In the genomic region with DNA sequence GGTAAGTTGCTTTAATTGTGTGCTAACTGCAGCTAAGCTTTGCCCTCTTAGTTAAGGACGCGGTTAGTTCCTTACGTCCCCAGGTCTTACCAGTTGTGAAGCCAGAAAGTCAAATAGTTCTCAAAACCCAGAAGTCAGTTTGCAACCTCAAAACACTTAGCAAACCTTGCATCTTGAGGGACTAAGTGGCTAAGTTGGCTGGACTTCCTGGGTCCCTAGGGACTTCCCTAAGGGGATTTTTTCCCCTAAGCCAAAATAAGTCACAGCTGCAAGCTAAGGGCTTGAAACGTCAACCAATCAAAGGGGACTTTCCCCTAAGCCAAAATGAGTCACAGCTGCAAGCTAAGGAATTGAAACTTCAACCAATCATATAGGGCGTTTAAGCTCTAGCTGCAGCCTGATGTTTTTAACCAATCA, we compare ENCODE assay signal across 12 cellular contexts. TPM values are rescaled to one million over a fixed set of nuclear protein-coding genes. Genes with fewer than 3 reads are reported as not detected.
A peak's percentile ranks its signal among the peaks of the same experiment; 100 is the strongest.
DNase-seq lines count a peak whose midpoint lies in the region; ATAC-seq and TF ChIP-seq lines count a peak whose summit lies in the region.
"Had no signal": no experiment of that assay in that cellular context is flagged by ENCODE, and none has a peak within 500 bp of the region (broad histone marks: within the 10 kb centered on the region; RNA-seq: fewer than 3 reads in every experiment).

No MANE protein-coding gene starts in this region.

- CTCF ChIA-PET in activated CD4-positive, alpha-beta memory T cell treated with anti-CD3 and anti-CD28 coated beads for 36 hours (lab: Charles Lee), result interaction anchor here (0.6 kb wide), 1 partner anchor 9 kb away, joined by 4 read pairs; no protein-coding TSS in a partner anchor

- peaks cover 3% of the 10 kb centered on the region for H3K9me3 Mint-ChIP-seq in natural killer cell treated with Interleukin-12 subunit alpha and Interleukin-12 subunit beta and Interleukin-15 and Interleukin-18, amount 100 ng/mL, for 72 hours
- H3K9me3 Mint-ChIP-seq in natural killer cell, result no peaks in the 10 kb centered on the region
- H3K9me3 Mint-ChIP-seq in activated CD4-positive, alpha-beta memory T cell treated with anti-CD3 and anti-CD28 coated beads for 36 hours, result peaks cover 2% of the 10 kb centered on the region
- H3K9me3 Mint-ChIP-seq: dendritic cell treated with granulocyte-macrophage colony-stimulating factor and Interleukin-4, amounts not matched to agents 40 ng/mL and 50 ng/mL, for 4 days had no signal

- H3K27ac Mint-ChIP-seq in natural killer cell treated with Interleukin-12 subunit alpha and Interleukin-12 subunit beta and Interleukin-15 and Interleukin-18, amount 100 ng/mL, for 72 hours, result peak overlapping the region in 1 of 2 donors; percentile 15
- H3K27ac Mint-ChIP-seq in natural killer cell, result no peak overlapping the region
- no peak overlapping the region for H3K27ac Mint-ChIP-seq in activated CD4-positive, alpha-beta memory T cell treated with anti-CD3 and anti-CD28 coated beads for 36 hours
- H3K27ac Mint-ChIP-seq: CD4-positive, alpha-beta memory T cell; dendritic cell treated with granulocyte-macrophage colony-stimulating factor and Interleukin-4, amounts not matched to agents 40 ng/mL and 50 ng/mL, for 4 days had no signal

- H3K36me3 Mint-ChIP-seq in natural killer cell treated with Interleukin-12 subunit alpha and Interleukin-12 subunit beta and Interleukin-15 and Interleukin-18, amount 100 ng/mL, for 72 hours, result peaks cover 6% of the 10 kb centered on the region
- H3K36me3 Mint-ChIP-seq in natural killer cell, result no peaks in the 10 kb centered on the region
- H3K36me3 Mint-ChIP-seq in activated CD4-positive, alpha-beta memory T cell treated with anti-CD3 and anti-CD28 coated beads for 36 hours, result no peaks in the 10 kb centered on the region
- H3K36me3 Mint-ChIP-seq: CD4-positive, alpha-beta memory T cell had no signal

- H3K4me1 Mint-ChIP-seq in natural killer cell treated with Interleukin-12 subunit alpha and Interleukin-12 subunit beta and Interleukin-15 and Interleukin-18, amount 100 ng/mL, for 72 hours (ENCODE audit: low read depth in 2 of 2), result peaks cover 0 to 3% of the 10 kb centered on the region in 2 donors
- no peaks in the 10 kb centered on the region for H3K4me1 Mint-ChIP-seq in natural killer cell
- peaks cover 4% of the 10 kb centered on the region for H3K4me1 Mint-ChIP-seq in activated CD4-positive, alpha-beta memory T cell treated with anti-CD3 and anti-CD28 coated beads for 36 hours (ENCODE audit: low read depth)
- H3K4me1 Mint-ChIP-seq: CD4-positive, alpha-beta memory T cell had no signal

- no peak for TF ChIP-seq CTCF in natural killer cell (IDR thresholded peaks at IDR 0.05)

- ATAC-seq in natural killer cell treated with Interleukin-12 subunit alpha and Interleukin-12 subunit beta and Interleukin-15 and Interleukin-18, amount 100 ng/mL, for 72 hours, result peak; percentile 81 to 85
- no peak for ATAC-seq in natural killer cell
- peak; percentile 52 for ATAC-seq in HG02763 (IDR thresholded peaks at IDR 0.05; ENCODE audit: unreplicated experiment)
- ATAC-seq in stimulated activated naive CD8-positive, alpha-beta T cell treated with anti-CD3 and anti-CD28 coated beads, Interleukin-15, Interleukin-2, amounts not matched to agents 100 U/mL and 50 U/mL, for 24 hours, result peak; percentile 65
- ATAC-seq: Panc1, sciatic nerve had no signal

- peak overlapping the region; percentile 56 for H3K4me3 Mint-ChIP-seq in natural killer cell treated with Interleukin-12 subunit alpha and Interleukin-12 subunit beta and Interleukin-15 and Interleukin-18, amount 100 ng/mL, for 72 hours
- no peak overlapping the region for H3K4me3 Mint-ChIP-seq in natural killer cell
- H3K4me3 Mint-ChIP-seq in activated CD4-positive, alpha-beta memory T cell treated with anti-CD3 and anti-CD28 coated beads for 36 hours, result no peak overlapping the region
- H3K4me3 Mint-ChIP-seq: CD4-positive, alpha-beta memory T cell; dendritic cell treated with granulocyte-macrophage colony-stimulating factor and Interleukin-4, amounts not matched to agents 40 ng/mL and 50 ng/mL, for 4 days had no signal

- DNase-seq in natural killer cell treated with Interleukin-12 subunit alpha and Interleukin-12 subunit beta and Interleukin-15 and Interleukin-18, amount 100 ng/mL, for 72 hours (ENCODE audit: low spot score), result no peak
- DNase-seq in natural killer cell, result no peak
- DNase-seq in activated CD4-positive, alpha-beta memory T cell treated with anti-CD3 and anti-CD28 coated beads for 36 hours, result peak; percentile 42
- DNase-seq in stimulated activated naive CD8-positive, alpha-beta T cell treated with anti-CD3 and anti-CD28 coated beads, Interleukin-15, Interleukin-2, amounts not matched to agents 100 U/mL and 50 U/mL, for 24 hours, result peak; percentile 5
- no peak for DNase-seq in ecto neural progenitor cell (ENCODE audit: low spot score)
- DNase-seq in dedifferentiated amniotic fluid mesenchymal stem cell (ENCODE audit: extremely low spot score), result no peak
- no peak for DNase-seq in effector CD8-positive, alpha-beta T cell (lab: John Stamatoyannopoulos, UW)
- DNase-seq: CD4-positive, alpha-beta memory T cell had no signal

- POLR2A ChIA-PET in activated CD4-positive, alpha-beta memory T cell treated with anti-CD3 and anti-CD28 coated beads for 36 hours (lab: Charles Lee), result no interaction called here

- intact Hi-C loops in natural killer cell (cut with micrococcal nuclease), result no loop called here
- intact Hi-C loops in activated CD4-positive, alpha-beta memory T cell treated with anti-CD3 and anti-CD28 coated beads for 36 hours (cut with micrococcal nuclease), result loop anchor here (5.0 kb wide), 1 partner anchor 144 kb away; a partner anchor contains a TSS

- peaks cover 27 to 28% of the 10 kb centered on the region in 2 donors for H3K27me3 Mint-ChIP-seq in natural killer cell treated with Interleukin-12 subunit alpha and Interleukin-12 subunit beta and Interleukin-15 and Interleukin-18, amount 100 ng/mL, for 72 hours
- H3K27me3 Mint-ChIP-seq in natural killer cell (ENCODE audit: low read depth in 2 of 2), result peaks cover 14% of the 10 kb centered on the region in 2 donors
- peaks cover 23% of the 10 kb centered on the region for H3K27me3 Mint-ChIP-seq in activated CD4-positive, alpha-beta memory T cell treated with anti-CD3 and anti-CD28 coated beads for 36 hours

RNA-seq across cellular contexts. Expression of a gene that starts 36.2 kb away (rescaled TPM):
- total RNA-seq in natural killer cell treated with Interleukin-12 subunit alpha and Interleukin-12 subunit beta and Interleukin-15 and Interleukin-18, amount 100 ng/mL, for 72 hours, result not detected
- total RNA-seq in natural killer cell, result not detected
- not detected for total RNA-seq in activated CD4-positive, alpha-beta memory T cell treated with anti-CD3 and anti-CD28 coated beads for 36 hours
- total RNA-seq: CD4-positive, alpha-beta memory T cell had no signal

Comparison
In these comparisons a context has a peak if more than half of its experiments do, and no peak if none do; other contexts are left out.
1. ATAC-seq: peak in natural killer cell treated with Interleukin-12 subunit alpha and Interleukin-12 subunit beta and Interleukin-15 and Interleukin-18, amount 100 ng/mL, for 72 hours (2 of 2), HG02763 (single experiment) and stimulated activated naive CD8-positive, alpha-beta T cell treated with anti-CD3 and anti-CD28 coated beads, Interleukin-15, Interleukin-2, amounts not matched to agents 100 U/mL and 50 U/mL, for 24 hours (single experiment); none in natural killer cell (0 of 3).
2. DNase-seq: peak in activated CD4-positive, alpha-beta memory T cell treated with anti-CD3 and anti-CD28 coated beads for 36 hours (single experiment) and stimulated activated naive CD8-positive, alpha-beta T cell treated with anti-CD3 and anti-CD28 coated beads, Interleukin-15, Interleukin-2, amounts not matched to agents 100 U/mL and 50 U/mL, for 24 hours (single experiment); none in natural killer cell treated with Interleukin-12 subunit alpha and Interleukin-12 subunit beta and Interleukin-15 and Interleukin-18, amount 100 ng/mL, for 72 hours (single experiment), natural killer cell (single experiment), ecto neural progenitor cell (single experiment), dedifferentiated amniotic fluid mesenchymal stem cell (single experiment) and effector CD8-positive, alpha-beta T cell (single experiment).